12 cellular contexts compared by ENCODE assay signal in the genomic region with DNA sequence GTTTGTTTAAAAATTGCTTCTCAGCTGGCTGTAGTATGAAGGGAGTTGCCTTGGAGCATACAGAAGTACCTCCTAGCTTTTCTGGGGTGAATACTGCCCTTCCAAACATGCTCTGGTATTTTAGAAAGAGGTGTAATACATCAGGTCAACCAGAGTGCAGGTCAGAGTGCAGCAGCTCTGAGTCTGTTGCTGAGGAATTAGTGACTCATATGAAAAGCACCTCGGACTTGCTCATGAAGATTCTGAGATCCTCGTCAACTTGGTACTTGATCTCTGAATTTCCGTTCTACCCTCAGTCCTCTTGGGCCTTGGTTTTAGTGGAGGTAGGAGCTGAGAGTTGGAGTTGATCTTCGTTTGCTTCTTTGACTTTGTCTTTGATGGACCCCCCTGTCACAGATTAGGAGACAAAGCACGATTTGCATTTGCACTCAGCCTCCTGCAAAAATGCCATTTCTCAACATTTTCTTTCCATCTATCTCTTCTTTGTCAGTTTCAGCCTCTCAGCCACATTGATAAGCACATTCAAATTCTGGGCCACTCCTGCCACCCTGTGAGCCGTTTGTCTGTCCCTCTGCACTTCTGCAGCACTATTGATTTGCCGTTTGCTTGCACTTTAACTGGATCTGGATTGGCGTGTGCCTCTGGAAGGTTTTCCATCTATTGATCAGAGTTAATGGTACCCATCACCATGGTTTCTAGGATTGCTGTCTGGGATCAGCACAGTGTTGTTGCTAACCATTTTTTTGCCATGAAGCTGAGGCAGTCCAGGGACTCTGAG.
DNase-seq lines count a peak whose midpoint lies in the region; ATAC-seq, FAIRE-seq and TF ChIP-seq lines count a peak whose summit lies in the region.
"Had no signal": no experiment of that assay in that cellular context is flagged by ENCODE, and none has a peak within 500 bp of the region (broad histone marks: within the 10 kb centered on the region; RNA-seq: fewer than 3 reads in every experiment).

No MANE protein-coding gene starts in this region.

- no peak for TF ChIP-seq RAD21 in K562 (CRISPR knock-in tag; conservative IDR thresholded peaks at IDR 0.05 in 1 of 2, IDR thresholded peaks at IDR 0.05 in 1 of 2)

- H3K9me3 ChIP-seq in K562 (replicated peaks; ENCODE audit: control insufficient read depth, insufficient read depth, low read depth, low read length) = no peaks in the 10 kb centered on the region; the same call in 1 of the 2 replicates

- no peaks in the 10 kb centered on the region for H4K20me1 ChIP-seq in K562 (replicated peaks; ENCODE audit: control insufficient read depth, insufficient read depth, low read length)

- H3K27ac ChIP-seq in ACC112 (ENCODE audit: low read depth, low read length) (peak overlapping the region; percentile 36), K562 (ENCODE audit: extremely low read depth, low read depth, low read length) (no peak overlapping the region)
- H3K27ac ChIP-seq: C4-2B had no signal

- intact Hi-C loops in K562 (cut with micrococcal nuclease) = no loop called here

- no TSS peak for BruUV-seq in K562 (replicated peaks; lab: Mats Ljungman, UMichigan)

- DNase-seq in HT-29 (ENCODE audit: low spot score) (peak; percentile 52), K562 (ENCODE audit: extremely low read depth in 1 of 4, low spot score in 3 of 4) (no peak), kidney tubule cell (ENCODE audit: low spot score) (peak; percentile 85), NCI-H187 (lab: John Stamatoyannopoulos, UW) (no peak), COR-L47 (lab: John Stamatoyannopoulos, UW) (no peak), AML-193 (lab: John Stamatoyannopoulos, UW) (no peak)
- DNase-seq: SHP77 had no signal

- no peak overlapping the region for H3K9ac ChIP-seq in K562 (ENCODE audit: insufficient read depth in 1 of 2, low read depth in 2 of 2, low read length in 2 of 2)

- H3K4me1 ChIP-seq in ACC112 (ENCODE audit: control insufficient read depth, insufficient read depth, low read length, unreplicated experiment) (peaks cover 36% of the 10 kb centered on the region), K562 (replicated peaks in 1 of 2; ENCODE audit: control insufficient read depth in 2 of 2, insufficient read depth in 2 of 2, low read length in 2 of 2) (no peaks in the 10 kb centered on the region)

- POLR2A ChIA-PET in K562 (lab: Yijun Ruan, JAX) = interaction anchor here (2.1 kb wide), 1 partner anchor 19 kb away, joined by 8 read pairs; no protein-coding TSS in a partner anchor

- H3K36me3 ChIP-seq in ACC112 (ENCODE audit: insufficient read depth, low read length) (no peaks in the 10 kb centered on the region), K562 (ENCODE audit: control insufficient read depth, insufficient read depth, low read length) (no peaks in the 10 kb centered on the region)

- H3K4me3 ChIP-seq in ACC112 (ENCODE audit: low read depth, low read length) = peak overlapping the region; percentile 25; the same call in 1 of the 2 replicates
- no peak overlapping the region for H3K4me3 ChIP-seq in K562

- TF ChIP-seq EP300 in K562 (IDR thresholded peaks at IDR 0.05; ENCODE audit: low read length) = no peak

- H3K9me1 ChIP-seq in K562 (ENCODE audit: control insufficient read depth, insufficient read depth, low read length) = no peaks in the 10 kb centered on the region

- peak overlapping the region; percentile 64 for H2AFZ ChIP-seq in ACC112 (ENCODE audit: low read length, unreplicated experiment)
- no peak overlapping the region for H2AFZ ChIP-seq in K562 (ENCODE audit: low read depth, low read length)

- no peak overlapping the region for H3K4me2 ChIP-seq in K562 (ENCODE audit: insufficient read depth, low read length)

- ATAC-seq in K562 (no peak), GM19324 (IDR thresholded peaks at IDR 0.05; ENCODE audit: low FRiP score, unreplicated experiment) (no peak)
- ATAC-seq: natural killer cell treated with Interleukin-12 subunit alpha and Interleukin-12 subunit beta and Interleukin-15 and Interleukin-18, amount 100 ng/mL, for 72 hours had no signal

- TF ChIP-seq POLR2A in K562 (conservative IDR thresholded peaks at IDR 0.05) = no peak

- CTCF ChIA-PET in K562 (lab: Yijun Ruan, JAX; ENCODE audit: low intra/inter-chr PET ratio) = no interaction called here

- in situ Hi-C loops in K562 (cut with MboI) = no loop called here

- WGBS in K562 (ENCODE audit: insufficient coverage, low coverage, missing lambda C conversion rate) = under 1% methylated on average over 8 of the region's 8 CpGs

- FAIRE-seq in K562 (lab: Jason Lieb, UNC) = no peak
- FAIRE-seq: endometrium had no signal

- H3K79me2 ChIP-seq in ACC112 (ENCODE audit: control insufficient read depth, insufficient read depth, low read length, unreplicated experiment) (no peaks in the 10 kb centered on the region), K562 (ENCODE audit: control insufficient read depth, insufficient read depth, low read length) (no peaks in the 10 kb centered on the region)

- TF ChIP-seq CTCF in K562 (IDR thresholded peaks at IDR 0.05 in 2 of 3, conservative IDR thresholded peaks at IDR 0.05 in 1 of 3; ENCODE audit: insufficient read depth in 2 of 3, low read depth in 1 of 3, low read length in 3 of 3) = no peak

- H3K27me3 ChIP-seq in ACC112 (ENCODE audit: insufficient read depth, low read length) (no peaks in the 10 kb centered on the region), K562 (ENCODE audit: control insufficient read depth in 2 of 2, insufficient read depth in 2 of 2, low read length in 2 of 2) (peaks cover under 1 to 7% of the 10 kb centered on the region in 2 experiments; a peak in 3 of 5 replicates)

TF ChIP-seq in K562, 482 proteins besides CTCF, POLR2A, EP300 and RAD21:
- TF ChIP-seq FOSL1 (tag; conservative IDR thresholded peaks at IDR 0.05) = peak; percentile 26; the same call in 1 of the 2 replicates
- TF ChIP-seq RBM39 (optimal IDR thresholded peaks at IDR 0.05; ENCODE audit: low read depth, low read length) = no peak

Comparison
In these comparisons a context has a peak if more than half of its experiments do, and no peak if none do; other contexts are left out.
1. DNase-seq: peak in HT-29 (single experiment) and kidney tubule cell (single experiment); none in K562 (0 of 4), NCI-H187 (0 of 2), COR-L47 (single experiment) and AML-193 (0 of 2).